In genomic region chr1:23424171-23424959, GRCh38 we compare ENCODE assay signal across 1 cellular context.
TF ChIP-seq lines count a peak whose summit lies in the region.

Gene TCEA3, minus strand, starts transcription at chr1:23424748. Its CDS starts 115 bp downstream, at chr1:23424633.

TF ChIP-seq in HepG2, 621 proteins besides CTCF, POLR2A, EP300 and RAD21 (continued from another document and continues in another):
- no peak for TF ChIP-seq ZBTB10 (CRISPR knock-in tag; IDR thresholded peaks at IDR 0.05; ENCODE audit: borderline replicate concordance)
- no peak for TF ChIP-seq DMTF1 (CRISPR knock-in tag; IDR thresholded peaks at IDR 0.05)
- TF ChIP-seq AGO1 (IDR thresholded peaks at IDR 0.05; ENCODE audit: low read depth, low read length, poor library complexity, severe bottlenecking), result peak; percentile 51
- no peak for TF ChIP-seq ZNF530 (CRISPR knock-in tag; IDR thresholded peaks at IDR 0.05; ENCODE audit: low read depth)
- no peak for TF ChIP-seq ZNF547 (CRISPR knock-in tag; IDR thresholded peaks at IDR 0.05)
- no peak for TF ChIP-seq RNF219 (CRISPR knock-in tag; IDR thresholded peaks at IDR 0.05)
- no peak; the same call in 1 of the 2 replicates for TF ChIP-seq KLF6 (CRISPR knock-in tag; IDR thresholded peaks at IDR 0.05)
- peak; percentile 82 for TF ChIP-seq RBFOX2 (IDR thresholded peaks at IDR 0.05; ENCODE audit: low read depth, low read length)
- TF ChIP-seq TGIF2 (CRISPR knock-in tag; IDR thresholded peaks at IDR 0.05), result 0 out of 2 replicates have a peak, but pooled peaks have one; percentile 9
- TF ChIP-seq CENPT (CRISPR knock-in tag; IDR thresholded peaks at IDR 0.05; ENCODE audit: low read depth), result 0 out of 2 replicates have a peak, but pooled peaks have one; percentile 35
- TF ChIP-seq ATRX (CRISPR knock-in tag; IDR thresholded peaks at IDR 0.05; ENCODE audit: borderline replicate concordance), result no peak
- TF ChIP-seq ZNF567 (CRISPR knock-in tag; IDR thresholded peaks at IDR 0.05; ENCODE audit: borderline replicate concordance), result no peak
- TF ChIP-seq ZNF687 (CRISPR knock-in tag; IDR thresholded peaks at IDR 0.05), result peak; percentile 77; the same call in 1 of the 2 replicates
- no peak for TF ChIP-seq ZNF619 (CRISPR knock-in tag; IDR thresholded peaks at IDR 0.05)
- no peak for TF ChIP-seq SOX13 (IDR thresholded peaks at IDR 0.05)
- TF ChIP-seq SOX13 (CRISPR knock-in tag; conservative IDR thresholded peaks at IDR 0.05 in 1 of 2, IDR thresholded peaks at IDR 0.05 in 1 of 2), result no peak; a peak in 1 of 4 replicates
- TF ChIP-seq AFF4 (CRISPR knock-in tag; IDR thresholded peaks at IDR 0.05), result no peak
- TF ChIP-seq ZNF816 (CRISPR knock-in tag; IDR thresholded peaks at IDR 0.05; ENCODE audit: borderline replicate concordance), result no peak
- no peak for TF ChIP-seq ZNF512 (CRISPR knock-in tag; IDR thresholded peaks at IDR 0.05)
- TF ChIP-seq KLF11 (CRISPR knock-in tag; IDR thresholded peaks at IDR 0.05), result no peak
- TF ChIP-seq BCL6 (CRISPR knock-in tag; IDR thresholded peaks at IDR 0.05), result no peak
- TF ChIP-seq ZNF432 (CRISPR knock-in tag; IDR thresholded peaks at IDR 0.05; ENCODE audit: borderline replicate concordance), result no peak
- no peak for TF ChIP-seq ZNF562 (CRISPR knock-in tag; IDR thresholded peaks at IDR 0.05; ENCODE audit: borderline replicate concordance)
- peak; percentile 32; the same call in 1 of the 2 replicates for TF ChIP-seq SP5 (CRISPR knock-in tag; IDR thresholded peaks at IDR 0.05; ENCODE audit: borderline replicate concordance, low read depth)
- no peak for TF ChIP-seq ZNF800 (CRISPR knock-in tag; IDR thresholded peaks at IDR 0.05)
- TF ChIP-seq JUNB (CRISPR knock-in tag; IDR thresholded peaks at IDR 0.05; ENCODE audit: borderline replicate concordance), result no peak
- TF ChIP-seq ZNF564 (CRISPR knock-in tag; IDR thresholded peaks at IDR 0.05), result peak; percentile 71; the same call in 1 of the 2 replicates
- TF ChIP-seq ISL2 (CRISPR knock-in tag; IDR thresholded peaks at IDR 0.05), result no peak; the same call in 1 of the 2 replicates
- no peak for TF ChIP-seq AHR (CRISPR knock-in tag; IDR thresholded peaks at IDR 0.05)
- no peak for TF ChIP-seq ZFP1 (CRISPR knock-in tag; IDR thresholded peaks at IDR 0.05)
- TF ChIP-seq MEIS1 (CRISPR knock-in tag; IDR thresholded peaks at IDR 0.05; ENCODE audit: borderline replicate concordance), result no peak
- no peak for TF ChIP-seq ZHX1 (CRISPR knock-in tag; IDR thresholded peaks at IDR 0.05; ENCODE audit: low read depth)
- peak; percentile 44; the same call in 1 of the 2 replicates for TF ChIP-seq ZNF563 (CRISPR knock-in tag; IDR thresholded peaks at IDR 0.05)
- no peak for TF ChIP-seq TEF (CRISPR knock-in tag; IDR thresholded peaks at IDR 0.05)
